In genomic region chr21:40754466-40754865, GRCh38 we compare ENCODE assay signal across 22 cellular contexts.
A peak's percentile ranks its signal among the peaks of the same experiment; 100 is the strongest.
DNase-seq lines count a peak whose midpoint lies in the region; TF ChIP-seq lines count a peak whose summit lies in the region.
"Had no signal": no experiment of that assay in that cellular context is flagged by ENCODE, and none has a peak within 500 bp of the region (broad histone marks: within the 10 kb centered on the region; RNA-seq: fewer than 3 reads in every experiment).

No MANE protein-coding gene starts in this region.

- intact Hi-C loops in esophagus muscularis mucosa (cut with DNase I) = no loop called here
- intact Hi-C loops in OCI-LY7 (cut with micrococcal nuclease; ENCODE audit: unreplicated experiment) = no loop called here

- TF ChIP-seq POLR2A in esophagus muscularis mucosa (IDR thresholded peaks at IDR 0.05; ENCODE audit: low read depth) = no peak

- no TSS peak for BruUV-seq in OCI-LY7 (replicated peaks; lab: Mats Ljungman, UMichigan)

- H3K4me1 ChIP-seq in esophagus muscularis mucosa = no peaks in the 10 kb centered on the region
- H3K4me1 ChIP-seq in OCI-LY7 (ENCODE audit: insufficient read depth, low read length, poor library complexity, severe bottlenecking) = no peaks in the 10 kb centered on the region
- H3K4me1 ChIP-seq: BE2C, HAP-1 had no signal

- no peak for TF ChIP-seq EP300 in esophagus muscularis mucosa (IDR thresholded peaks at IDR 0.05)

- POLR2A ChIA-PET in OCI-LY7 (lab: Charles Lee) = interaction anchor here (0.7 kb wide), 1 partner anchor 924 kb away, joined by 3 read pairs; no protein-coding TSS in a partner anchor

- CTCF ChIA-PET in OCI-LY7 (lab: Charles Lee; ENCODE audit: unreplicated experiment) = no interaction called here

- WGBS in esophagus muscularis mucosa = 61% methylated on average over 4 of the region's 5 CpGs

- no peaks in the 10 kb centered on the region for H4K20me1 ChIP-seq in OCI-LY7 (ENCODE audit: insufficient read depth, low read length)

- H2AFZ ChIP-seq in OCI-LY7 (ENCODE audit: low read length) = no peak overlapping the region
- H2AFZ ChIP-seq: PC-9 had no signal

- no peak overlapping the region for H3K4me2 ChIP-seq in OCI-LY7 (ENCODE audit: low read length)
- H3K4me2 ChIP-seq: PC-9 had no signal

- H3K27ac ChIP-seq in esophagus muscularis mucosa (replicated peaks in 1 of 4) (no peak overlapping the region), OCI-LY7 (ENCODE audit: low read depth, low read length, poor library complexity, severe bottlenecking) (no peak overlapping the region)
- H3K27ac ChIP-seq: HL-60, PC-9, SK-N-MC had no signal

- TF ChIP-seq CTCF in esophagus muscularis mucosa (IDR thresholded peaks at IDR 0.05) (no peak), OCI-LY7 (conservative IDR thresholded peaks at IDR 0.05; ENCODE audit: low read length) (no peak)

- in situ Hi-C loops in KBM-7 (cut with MboI; ENCODE audit: low pct_unique_long_range_greater_than_20kb, low sequenced_read_pairs) = no loop called here

- H3K9me3 ChIP-seq in esophagus muscularis mucosa (no peaks in the 10 kb centered on the region), OCI-LY7 (ENCODE audit: low read length) (no peaks in the 10 kb centered on the region)
- H3K9me3 ChIP-seq: BE2C had no signal

- no peaks in the 10 kb centered on the region for H3K9me2 ChIP-seq in OCI-LY7 (ENCODE audit: insufficient read depth, low read length)

- H3K27me3 ChIP-seq in esophagus muscularis mucosa = peaks cover 0 to 6% (median 0%) of the 10 kb centered on the region in 4 donors
- H3K27me3 ChIP-seq: BE2C had no signal

- DNase-seq in NCI-H146 (lab: John Stamatoyannopoulos, UW) = peak; percentile 19
- no peak for DNase-seq in NCI-H146 treated with DMSO at 0.1 percent for 48 hours (lab: John Stamatoyannopoulos, UW; ENCODE audit: unreplicated experiment)
- DNase-seq in DMS79 (lab: John Stamatoyannopoulos, UW) = peak; percentile 49
- peak; percentile 14 for DNase-seq in NCI-H2029 (lab: John Stamatoyannopoulos, UW)
- DNase-seq in esophagus muscularis mucosa (ENCODE audit: extremely low spot score) = peak; percentile 57
- DNase-seq in SW 1271 (lab: John Stamatoyannopoulos, UW) = no peak
- DNase-seq in OCI-LY7 (ENCODE audit: low spot score) = no peak
- no peak for DNase-seq in KBM-7
- DNase-seq: 8988T; BE2C; Calu3; CD4-positive, alpha-beta T cell; DMS53; NCI-H187 treated with DMSO at 0.1 percent for 48 hours; NCI-H2227 treated with DMSO at 0.1 percent for 48 hours; NCI-H526; PC-9; T-cell; T-helper 9 cell had no signal

- no peaks in the 10 kb centered on the region for H3K79me2 ChIP-seq in OCI-LY7 (ENCODE audit: insufficient read depth, low read depth, low read length)

- no peak overlapping the region for H3K4me3 ChIP-seq in esophagus muscularis mucosa
- H3K4me3 ChIP-seq in OCI-LY7 (ENCODE audit: low read depth, low read length, poor library complexity, severe bottlenecking) = no peak overlapping the region
- H3K4me3 ChIP-seq: HAP-1, PC-9, SK-N-MC had no signal

- H3K36me3 ChIP-seq in esophagus muscularis mucosa = no peaks in the 10 kb centered on the region
- H3K36me3 ChIP-seq in OCI-LY7 (ENCODE audit: insufficient read depth, low read length) = no peaks in the 10 kb centered on the region
- H3K36me3 ChIP-seq: BE2C, HAP-1 had no signal

Comparison
In these comparisons a context has a peak if more than half of its experiments do, and no peak if none do; other contexts are left out.
1. DNase-seq: peak in NCI-H146 (single experiment), DMS79 (single experiment), NCI-H2029 (single experiment) and esophagus muscularis mucosa (single experiment); none in NCI-H146 treated with DMSO at 0.1 percent for 48 hours (single experiment), SW 1271 (0 of 2), OCI-LY7 (single experiment) and KBM-7 (single experiment).